In the genomic region with DNA sequence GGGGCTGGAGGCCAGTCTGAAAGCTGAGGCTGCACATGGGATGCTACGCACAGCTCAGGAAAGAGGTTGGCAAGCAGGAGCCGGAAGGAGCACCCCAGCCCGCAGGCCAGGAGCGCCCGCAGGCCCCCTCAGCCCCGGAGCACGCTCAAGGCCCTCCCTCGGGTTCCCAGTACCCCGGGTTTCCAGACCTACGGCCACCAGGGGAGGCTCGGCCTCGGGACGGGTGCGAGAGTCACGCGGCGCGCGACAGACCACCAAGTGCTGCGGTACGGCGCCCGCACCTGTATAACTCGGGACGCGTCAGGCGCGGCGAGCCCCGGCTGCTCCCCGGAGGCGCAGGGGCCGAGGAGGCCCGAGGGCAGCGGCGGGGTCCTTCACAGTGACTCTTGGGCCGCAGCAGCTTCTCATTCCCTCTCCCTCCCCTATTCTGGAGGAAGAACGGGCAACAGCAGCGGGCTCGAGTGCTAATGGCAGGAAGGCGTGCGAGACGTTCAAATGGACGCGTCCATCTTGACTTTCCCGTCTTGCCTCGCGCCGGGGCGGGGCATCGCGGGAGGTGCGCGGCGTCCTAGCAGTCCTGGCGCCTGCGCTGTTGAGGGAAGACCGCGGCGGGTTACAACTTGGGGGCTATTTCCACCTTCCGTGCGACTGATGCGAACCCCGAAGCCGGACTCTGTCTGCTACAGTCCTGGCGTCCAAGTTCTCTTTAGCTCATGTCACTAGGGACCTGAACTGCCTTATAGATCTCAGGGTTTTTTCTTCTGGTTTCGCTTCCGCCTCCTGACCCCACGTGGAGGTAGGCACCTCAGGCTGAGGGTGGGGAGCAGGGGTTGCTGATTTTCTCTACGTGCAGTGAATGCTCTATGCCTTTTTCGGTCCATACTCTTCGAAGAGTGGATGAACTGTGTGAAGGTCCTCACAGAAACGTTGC, we compare ENCODE assay signal across 8 cellular contexts. TPM values are rescaled to one million over a fixed set of nuclear protein-coding genes. Genes with fewer than 3 reads are reported as not detected.
DNase-seq lines count a peak whose midpoint lies in the region; ATAC-seq, FAIRE-seq and TF ChIP-seq lines count a peak whose summit lies in the region.

ANAPC1 (minus strand) TSS at position 533 of the 931 bp plus-strand sequence. CDS start 3,368 bp downstream, outside the sequence.

- POLR2A ChIA-PET in AG04449 (lab: Yijun Ruan, JAX): interaction anchor here (0.9 kb wide), 1 partner anchor 171 kb away, joined by 3 read pairs; no protein-coding TSS in a partner anchor

- 0 to 1% (median 0%) methylated on average over 13 to 73 of the region's 73 CpGs for WGBS in spleen, 5 donors

- TF ChIP-seq POLR2A in spleen (IDR thresholded peaks at IDR 0.05): peak in 1 of 3 donors; percentile 10

- TF ChIP-seq CTCF in AG04449 (IDR thresholded peaks at IDR 0.05; ENCODE audit: insufficient read depth, low read length, missing control alignments): no peak
- TF ChIP-seq CTCF in WI38 (IDR thresholded peaks at IDR 0.05; ENCODE audit: low read depth, low read length): no peak
- no peak for TF ChIP-seq CTCF in bronchial epithelial cell (IDR thresholded peaks at IDR 0.05; ENCODE audit: insufficient read depth, low read length, severe bottlenecking)
- TF ChIP-seq CTCF in spleen (IDR thresholded peaks at IDR 0.05 in 8 of 11, conservative IDR thresholded peaks at IDR 0.05 in 3 of 11): peak in 2 of 11 experiments; percentile 3 to 16

- intact Hi-C loops in spleen (cut with DNase I; ENCODE audit: low total_unique reads): no loop called here

- ATAC-seq in GM18867 (IDR thresholded peaks at IDR 0.05; ENCODE audit: unreplicated experiment) (peak; percentile 91), HG03095 (IDR thresholded peaks at IDR 0.05; ENCODE audit: unreplicated experiment) (peak; percentile 87)

- DNase-seq in AG04449 (ENCODE audit: low read depth, low spot score): no peak
- peak; percentile 87 for DNase-seq in NCI-H2196 (lab: John Stamatoyannopoulos, UW; ENCODE audit: unreplicated experiment)
- peak; percentile 70 for DNase-seq in bronchial epithelial cell (ENCODE audit: low read depth)
- peak; percentile 92 for DNase-seq in inferior parietal cortex (ENCODE audit: extremely low spot score)
- DNase-seq in spleen: peak; percentile 96

- H3K27ac ChIP-seq in spleen: peak within 1 kb of the TSS; percentile 84 to 92 (median 89)

- no peaks in the 10 kb centered on the region for H3K27me3 ChIP-seq in bronchial epithelial cell (ENCODE audit: control insufficient read depth, insufficient read depth, low read length)
- H3K27me3 ChIP-seq in spleen (replicated peaks in 1 of 7): no peaks in the 10 kb centered on the region

- H3K36me3 ChIP-seq in bronchial epithelial cell (ENCODE audit: control insufficient read depth, insufficient read depth, low read length): no peaks in the 10 kb centered on the region
- H3K36me3 ChIP-seq in spleen: peaks cover 0 to 18% (median 10%) of the 10 kb centered on the region in 6 donors

- no peak for FAIRE-seq in bronchial epithelial cell (lab: Jason Lieb, UNC)

- peak within 1 kb of the TSS; percentile 95 for H3K4me3 ChIP-seq in AG04449 (ENCODE audit: low read depth, low read length)
- H3K4me3 ChIP-seq in WI38 (ENCODE audit: low read depth, low read length): peak within 1 kb of the TSS; percentile 88
- peak within 1 kb of the TSS; percentile 92 for H3K4me3 ChIP-seq in bronchial epithelial cell (ENCODE audit: low read depth, low read length)
- peak within 1 kb of the TSS; percentile 92 to 100 (median 100) for H3K4me3 ChIP-seq in spleen

- H3K9me3 ChIP-seq in spleen: no peaks in the 10 kb centered on the region

- peaks cover 3 to 33% (median 24%) of the 10 kb centered on the region in 6 donors for H3K4me1 ChIP-seq in spleen

- CTCF ChIA-PET in AG04449 (lab: Yijun Ruan, JAX): interaction anchor here (0.6 to 2.7 kb wide), 6 partner anchors 9 to 694 kb away, joined by 3 to 12 read pairs (median 4); no protein-coding TSS in a partner anchor

RNA-seq across cellular contexts. Expression of gene ANAPC1, which starts in this region (rescaled TPM):
- total RNA-seq in bronchial epithelial cell (39.8 and 60.6 TPM in 2 replicates), spleen (10 to 100 TPM; 41.7 to 82.2 (median 48.8) TPM)
- 1 to 10 TPM; 7.0 to 9.9 (median 8.2) TPM for polyA plus RNA-seq in spleen
